In genomic region chr4:23819041-23819511, GRCh38 we compare ENCODE assay signal across 17 cellular contexts.
A peak's percentile ranks its signal among the peaks of the same experiment; 100 is the strongest.
DNase-seq lines count a peak whose midpoint lies in the region; ATAC-seq and TF ChIP-seq lines count a peak whose summit lies in the region.
"Had no signal": no experiment of that assay in that cellular context is flagged by ENCODE, and none has a peak within 500 bp of the region (broad histone marks: within the 10 kb centered on the region; RNA-seq: fewer than 3 reads in every experiment).

No MANE protein-coding gene starts in this region.

- no peak overlapping the region for H3K4me3 ChIP-seq in CD8-positive, alpha-beta memory T cell (ENCODE audit: low read length)
- H3K4me3 ChIP-seq: prostate gland had no signal

- H3K4me3 Mint-ChIP-seq in CD8-positive, alpha-beta memory T cell: no peak overlapping the region
- H3K4me3 Mint-ChIP-seq: CD4-positive, alpha-beta T cell; effector memory CD8-positive, alpha-beta T cell had no signal

- H3K4me1 ChIP-seq in CD8-positive, alpha-beta memory T cell (ENCODE audit: insufficient read depth, low read length): no peaks in the 10 kb centered on the region
- H3K4me1 ChIP-seq: prostate gland had no signal

- no peaks in the 10 kb centered on the region for H3K27me3 Mint-ChIP-seq in CD8-positive, alpha-beta memory T cell
- H3K27me3 Mint-ChIP-seq: CD4-positive, alpha-beta T cell; effector memory CD8-positive, alpha-beta T cell had no signal

- no peak overlapping the region for H3K27ac Mint-ChIP-seq in CD8-positive, alpha-beta memory T cell
- H3K27ac Mint-ChIP-seq: CD4-positive, alpha-beta T cell; effector memory CD8-positive, alpha-beta T cell had no signal

- DNase-seq in EH (ENCODE audit: low read depth) (peak; percentile 30), NCI-H69 (lab: John Stamatoyannopoulos, UW) (peak; percentile 7), Right ventricle myocardium superior (peak; percentile 54), omental fat pad (ENCODE audit: low spot score) (no peak), retina (no peak), hippocampal formation (lab: John Stamatoyannopoulos, UW) (no peak)
- DNase-seq in CD8-positive, alpha-beta memory T cell: no peak
- DNase-seq: activated CD4-positive, alpha-beta T cell treated with anti-CD3 and anti-CD28 coated beads for 1 hour; activated T-cell treated with anti-CD3 and anti-CD28 coated beads, Interleukin-2, amount 50 U/mL, for 48 hours; amniotic stem cell; CD4-positive, alpha-beta T cell; effector memory CD8-positive, alpha-beta T cell; NCI-H146; stimulated activated CD4-positive, alpha-beta T cell treated with anti-CD3 and anti-CD28 coated beads, Interleukin-4, amount 100 ng/mL, for 24 hours; stimulated activated naive CD8-positive, alpha-beta T cell treated with anti-CD3 and anti-CD28 coated beads, Interleukin-15, Interleukin-2, amounts not matched to agents 100 U/mL and 50 U/mL, for 24 hours had no signal

- H3K4me1 Mint-ChIP-seq in CD8-positive, alpha-beta memory T cell: no peaks in the 10 kb centered on the region

- no peaks in the 10 kb centered on the region for H3K36me3 Mint-ChIP-seq in CD8-positive, alpha-beta memory T cell

- TF ChIP-seq CTCF in omental fat pad (IDR thresholded peaks at IDR 0.05): no peak

- no peaks in the 10 kb centered on the region for H3K36me3 ChIP-seq in CD8-positive, alpha-beta memory T cell (ENCODE audit: insufficient read depth, low read length)
- H3K36me3 ChIP-seq: prostate gland had no signal

- H3K9me3 Mint-ChIP-seq in CD8-positive, alpha-beta memory T cell: peaks cover 0 to 7% (median 3%) of the 10 kb centered on the region in 5 donors

- H3K27ac ChIP-seq in CD8-positive, alpha-beta memory T cell (ENCODE audit: low read depth, low read length): no peak overlapping the region
- H3K27ac ChIP-seq: prostate gland had no signal

- no peaks in the 10 kb centered on the region for H3K27me3 ChIP-seq in CD8-positive, alpha-beta memory T cell (ENCODE audit: insufficient read depth, low read length, poor library complexity, severe bottlenecking)

- intact Hi-C loops in Right ventricle myocardium superior (cut with DNase I): no loop called here

- CTCF ChIA-PET in CD8-positive, alpha-beta memory T cell (lab: Charles Lee): no interaction called here

- no peaks in the 10 kb centered on the region for H3K9me3 ChIP-seq in CD8-positive, alpha-beta memory T cell (ENCODE audit: low read length)
- H3K9me3 ChIP-seq: prostate gland had no signal

- POLR2A ChIA-PET in CD8-positive, alpha-beta memory T cell (lab: Charles Lee): no interaction called here

- ATAC-seq in Right ventricle myocardium superior (ENCODE audit: poor library complexity) (peak; percentile 85), omental fat pad (ENCODE audit: low FRiP score) (peak; percentile 28), SK-N-SH treated with all-trans-retinoic acid at 6 μM for 48 hours (no peak)
- ATAC-seq: effector memory CD8-positive, alpha-beta T cell; stimulated activated naive CD8-positive, alpha-beta T cell treated with anti-CD3 and anti-CD28 coated beads, Interleukin-15, Interleukin-2, amounts not matched to agents 100 U/mL and 50 U/mL, for 24 hours had no signal

TF ChIP-seq in SK-N-SH treated with all-trans-retinoic acid at 6 μM for 48 hours, 23 proteins besides CTCF, POLR2A, EP300 and RAD21:
- no peak for TF ChIP-seq ISL1 (CRISPR knock-in tag; IDR thresholded peaks at IDR 0.05)

Comparison
In these comparisons a context has a peak if more than half of its experiments do, and no peak if none do; other contexts are left out.
1. DNase-seq: peak in EH (single experiment), NCI-H69 (single experiment) and Right ventricle myocardium superior (single experiment); none in omental fat pad (single experiment), retina (single experiment), hippocampal formation (0 of 2) and CD8-positive, alpha-beta memory T cell (0 of 5).